In the genomic region with DNA sequence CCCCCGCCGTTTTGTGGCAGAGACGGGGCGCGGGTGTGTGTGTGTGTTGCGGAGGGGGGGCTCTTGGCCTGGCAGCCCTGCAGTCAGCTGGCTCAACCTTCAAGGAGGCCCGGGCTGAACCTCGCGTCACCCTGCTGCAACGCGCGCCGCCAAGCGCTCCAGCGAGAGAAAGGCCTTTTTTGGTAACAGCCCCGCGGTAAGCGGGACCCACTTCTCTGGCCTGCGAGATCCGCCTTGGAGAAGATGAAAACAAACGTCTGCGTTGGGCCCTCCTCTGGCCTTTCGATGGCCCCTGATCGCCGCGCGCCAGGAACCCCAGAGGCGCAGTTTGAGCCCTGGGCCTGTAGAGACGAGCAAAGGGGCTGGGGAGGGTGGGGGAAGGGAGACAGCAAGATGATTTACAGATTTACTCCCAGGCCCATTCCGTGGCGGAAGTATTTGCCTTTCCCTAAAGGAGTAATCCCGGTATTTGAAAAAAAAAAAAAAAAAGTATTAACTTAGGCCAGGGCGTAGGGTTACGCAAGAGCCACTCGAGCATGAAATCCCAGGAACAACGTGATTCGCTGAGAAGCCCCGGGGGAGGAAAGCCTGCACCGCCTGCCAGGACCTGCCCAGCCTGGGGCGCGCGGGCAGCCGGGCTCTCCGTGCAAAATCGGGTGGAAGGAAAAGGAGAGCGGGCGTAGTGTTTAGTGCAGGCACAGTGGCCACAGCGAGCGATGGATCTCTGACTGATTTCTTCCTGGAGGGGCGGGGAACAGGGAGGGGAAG, we compare ENCODE assay signal across 8 cellular contexts. TPM values are rescaled to one million over a fixed set of nuclear protein-coding genes. Genes with fewer than 3 reads are reported as not detected.
DNase-seq lines count a peak whose midpoint lies in the region; ATAC-seq lines count a peak whose summit lies in the region.

No MANE protein-coding gene starts in this region.

- ATAC-seq in HG03175 (IDR thresholded peaks at IDR 0.05; ENCODE audit: unreplicated experiment) (peak; percentile 14), left colon (peak; percentile 58)

- intact Hi-C loops in left colon (cut with DNase I, micrococcal nuclease): no loop called here

- H3K27ac ChIP-seq in cingulate gyrus (ENCODE audit: low read depth, low read length): peak overlapping the region; percentile 90

- peak; percentile 98 for DNase-seq in Daoy (ENCODE audit: low read depth)
- peak; percentile 97 for DNase-seq in NCI-H460 (ENCODE audit: extremely low read depth, low read depth)
- DNase-seq in activated CD4-positive, alpha-beta T cell treated with anti-CD3 and anti-CD28 coated beads for 24 hours (ENCODE audit: low read depth in 2 of 2): peak; percentile 58 to 64
- DNase-seq in left colon: peak; percentile 84 to 92
- peak; percentile 82 for DNase-seq in stimulated activated CD4-positive, alpha-beta T cell treated with anti-CD3 and anti-CD28 coated beads, Interleukin-1b, Interleukin-23, amount 100 ng/mL, for 48 hours
- no peak for DNase-seq in middle frontal gyrus (ENCODE audit: extremely low spot score, low spot score)

RNA-seq across cellular contexts. Expression of a gene that starts 4.5 kb away (rescaled TPM):
- total RNA-seq in Daoy (2014; rRNA removed; shearing (Covaris generic)): 28.6 and 31.5 TPM in 2 replicates
- total RNA-seq in NCI-H460 (2014; rRNA removed; shearing (Covaris generic)): 31.5 and 36.7 TPM in 2 replicates
- 6.9 and 8.7 TPM in 2 replicates for polyA plus RNA-seq in NCI-H460 (2014; cell fraction: nucleus; rRNA removed)
- 10 to 100 TPM; 15.5 to 25.5 TPM for total RNA-seq in left colon
